14 cellular contexts compared by ENCODE assay signal in the genomic region with DNA sequence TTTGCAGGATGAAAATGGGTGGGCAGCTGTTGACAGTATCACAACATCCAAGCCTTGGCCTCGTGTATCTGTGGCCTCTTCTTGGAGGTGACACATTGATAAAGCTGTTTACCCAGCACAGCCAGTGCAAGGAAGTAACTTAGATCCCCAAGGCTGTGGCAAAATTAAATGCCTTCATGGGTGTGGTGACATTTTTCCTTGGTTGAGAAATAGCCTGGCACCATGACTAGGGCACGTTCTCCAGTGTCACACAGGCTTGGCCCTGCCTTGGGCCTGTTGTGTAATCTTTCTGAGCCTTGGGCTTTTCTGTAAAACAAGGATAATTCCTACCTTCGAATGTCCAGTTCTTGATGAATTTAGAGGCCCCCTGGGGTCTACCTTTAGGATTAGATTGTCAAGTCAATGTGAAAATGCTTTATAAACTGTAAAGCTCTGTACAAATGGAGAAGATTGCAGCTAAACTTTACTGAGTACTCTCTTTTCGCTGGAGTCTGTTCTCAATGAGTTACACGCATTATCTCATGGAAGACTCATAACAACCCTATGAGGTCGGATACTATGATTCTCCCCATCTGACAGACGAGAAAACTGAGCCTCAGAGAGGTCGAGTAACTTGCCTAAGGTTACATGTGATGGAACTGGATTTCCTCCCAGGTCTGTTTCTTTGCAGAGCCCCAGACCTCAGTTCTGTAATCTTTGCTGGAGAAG. TPM values are rescaled to one million over a fixed set of nuclear protein-coding genes. Genes with fewer than 3 reads are reported as not detected.
A peak's percentile ranks its signal among the peaks of the same experiment; 100 is the strongest.
DNase-seq lines count a peak whose midpoint lies in the region; ATAC-seq and TF ChIP-seq lines count a peak whose summit lies in the region.
"Had no signal": no experiment of that assay in that cellular context is flagged by ENCODE, and none has a peak within 500 bp of the region (broad histone marks: within the 10 kb centered on the region; RNA-seq: fewer than 3 reads in every experiment).

No MANE protein-coding gene starts in this region.

- no peak overlapping the region for H3K56ac ChIP-seq in IMR-90 (ENCODE audit: extremely low read depth, insufficient read depth, low read length)

- H3K36me3 Mint-ChIP-seq in activated naive CD4-positive, alpha-beta T cell treated with anti-CD3 and anti-CD28 coated beads for 36 hours (ENCODE audit: low read depth) = no peaks in the 10 kb centered on the region
- H3K36me3 Mint-ChIP-seq: natural killer cell had no signal

- dilution Hi-C loops in IMR-90 (cut with HindIII; ENCODE audit: low sequenced_read_pairs, unreplicated experiment) = no loop called here

- DNase-seq in IMR-90 (no peak), SIG-M5 treated with dmso at 0.1 percent for 504 hours (lab: John Stamatoyannopoulos, UW; ENCODE audit: unreplicated experiment) (peak; percentile 53), left lung (peak in 1 of 2 donors; percentile 54), upper lobe of right lung (no peak), WERI-Rb-1 (no peak), COLO668 (lab: John Stamatoyannopoulos, UW; ENCODE audit: unreplicated experiment) (no peak)
- no peak for DNase-seq in activated naive CD4-positive, alpha-beta T cell treated with anti-CD3 and anti-CD28 coated beads for 36 hours
- DNase-seq: activated CD4-positive, alpha-beta T cell treated with anti-CD3 and anti-CD28 coated beads, Interleukin-2, amount 50 U/mL, for 48 hours; natural killer cell; NCI-H1048; NCI-H510A; stimulated activated naive CD4-positive, alpha-beta T cell treated with Interleukin-2 at 50 U/mL for 16 hours; T-helper 9 cell had no signal

- no peak overlapping the region for H2AK9ac ChIP-seq in IMR-90 (replicated peaks; ENCODE audit: low read depth, low read length, poor library complexity)

- intact Hi-C loops in IMR-90 (cut with micrococcal nuclease) = no loop called here
- intact Hi-C loops in left lung (cut with DNase I) = loop anchor here in 1 of 2 donors (5.0 kb wide), 1 partner anchor 67 kb away; no protein-coding TSS in a partner anchor
- intact Hi-C loops in upper lobe of right lung (cut with DNase I) = no loop called here
- intact Hi-C loops in activated naive CD4-positive, alpha-beta T cell treated with anti-CD3 and anti-CD28 coated beads for 36 hours (cut with micrococcal nuclease) = no loop called here

- H3K9me1 ChIP-seq in IMR-90 (ENCODE audit: insufficient read depth, low read length) = peaks cover 10% of the 10 kb centered on the region

- no peak overlapping the region for H3K4me2 ChIP-seq in IMR-90 (ENCODE audit: low read depth, low read length)

- POLR2A ChIA-PET in IMR-90 (lab: Charles Lee; ENCODE audit: unreplicated experiment) = no interaction called here

- H2BK5ac ChIP-seq in IMR-90 (ENCODE audit: low read depth, low read length, poor library complexity, severe bottlenecking) = no peak overlapping the region

- H3K36me3 ChIP-seq in IMR-90 (ENCODE audit: control insufficient read depth, insufficient read depth, low read length) (no peaks in the 10 kb centered on the region), left lung (no peaks in the 10 kb centered on the region), upper lobe of right lung (no peaks in the 10 kb centered on the region), WERI-Rb-1 (no peaks in the 10 kb centered on the region)

- H2AK5ac ChIP-seq in IMR-90 (ENCODE audit: low read depth, low read length) = no peak overlapping the region; the same call in 1 of the 2 replicates

- 92% methylated on average over 4 of the region's 8 CpGs; no CpG with 5 or more reads in 1 of the 2 experiments for WGBS in IMR-90 (ENCODE audit: extremely low coverage in 2 of 2, insufficient read length in 1 of 2), 2 experiments

- H3K14ac ChIP-seq in IMR-90 (replicated peaks; ENCODE audit: low read depth, low read length) = peak overlapping the region; percentile 17; the same call in 1 of the 2 replicates

- no peak overlapping the region for H4K8ac ChIP-seq in IMR-90 (ENCODE audit: low read depth in 2 of 2, low read length in 2 of 2)

- no peak for TF ChIP-seq POLR2A in IMR-90 (IDR thresholded peaks at IDR 0.05; ENCODE audit: low read depth, low read length)

- peaks cover 4% of the 10 kb centered on the region for H3K27me3 Mint-ChIP-seq in activated naive CD4-positive, alpha-beta T cell treated with anti-CD3 and anti-CD28 coated beads for 36 hours (ENCODE audit: low read depth)

- H3K9me3 Mint-ChIP-seq in activated naive CD4-positive, alpha-beta T cell treated with anti-CD3 and anti-CD28 coated beads for 36 hours = no peaks in the 10 kb centered on the region
- H3K9me3 Mint-ChIP-seq: activated T-helper 2 cell treated with anti-CD3 and anti-CD28 coated beads, Interferon-gamma antibody, Interleukin-2, Interleukin-4, amounts not matched to agents 10 μg/mL and 5 μg/mL and 100 μg/mL, durations not matched to agents 14 hours and 24 hours and 36 hours; natural killer cell had no signal

- CTCF ChIA-PET in IMR-90 (lab: Yijun Ruan, JAX) = interaction anchor here (0.8 kb wide), 1 partner anchor 52 kb away, joined by 4 read pairs; no protein-coding TSS in a partner anchor
- CTCF ChIA-PET in activated naive CD4-positive, alpha-beta T cell treated with anti-CD3 and anti-CD28 coated beads for 36 hours (lab: Charles Lee) = no interaction called here

- no peak overlapping the region; the same call in 1 of the 2 replicates for H2BK20ac ChIP-seq in IMR-90 (ENCODE audit: low read depth, low read length)

- H3K4me3 ChIP-seq in IMR-90 (ENCODE audit: insufficient read depth, low read depth, low read length) (no peak overlapping the region), left lung (no peak overlapping the region), upper lobe of right lung (no peak overlapping the region), WERI-Rb-1 (ENCODE audit: low read depth, low read length) (no peak overlapping the region)

- H3K23ac ChIP-seq in IMR-90 (ENCODE audit: low read depth, low read length) = no peak overlapping the region

- H2BK120ac ChIP-seq in IMR-90 (ENCODE audit: low read depth, low read length) = no peak overlapping the region; the same call in 1 of the 2 replicates

- BruUV-seq in IMR-90 (replicated peaks; lab: Mats Ljungman, UMichigan) = no TSS peak

- H3K4me3 Mint-ChIP-seq in activated naive CD4-positive, alpha-beta T cell treated with anti-CD3 and anti-CD28 coated beads for 36 hours = no peak overlapping the region
- H3K4me3 Mint-ChIP-seq: natural killer cell had no signal

- no peak overlapping the region for H3K27ac Mint-ChIP-seq in activated naive CD4-positive, alpha-beta T cell treated with anti-CD3 and anti-CD28 coated beads for 36 hours
- H3K27ac Mint-ChIP-seq: activated T-helper 2 cell treated with anti-CD3 and anti-CD28 coated beads, Interferon-gamma antibody, Interleukin-2, Interleukin-4, amounts not matched to agents 10 μg/mL and 5 μg/mL and 100 μg/mL, durations not matched to agents 14 hours and 24 hours and 36 hours; natural killer cell had no signal

- no peaks in the 10 kb centered on the region for H3K79me1 ChIP-seq in IMR-90 (ENCODE audit: low read depth in 1 of 2, low read length in 2 of 2)

- H3K4me1 Mint-ChIP-seq in activated naive CD4-positive, alpha-beta T cell treated with anti-CD3 and anti-CD28 coated beads for 36 hours (ENCODE audit: low read depth) = no peaks in the 10 kb centered on the region
- H3K4me1 Mint-ChIP-seq: natural killer cell had no signal

- H3K27ac ChIP-seq in IMR-90 (ENCODE audit: insufficient read depth, low read length) (no peak overlapping the region), left lung (no peak overlapping the region), upper lobe of right lung (no peak overlapping the region), WERI-Rb-1 (no peak overlapping the region)

- H2AFZ ChIP-seq in IMR-90 (replicated peaks; ENCODE audit: low read length, poor library complexity) = peak overlapping the region; percentile 40

- TF ChIP-seq CTCF in IMR-90 (conservative IDR thresholded peaks at IDR 0.05; ENCODE audit: low read depth, low read length) = no peak
- TF ChIP-seq CTCF in left lung (IDR thresholded peaks at IDR 0.05) = no peak
- TF ChIP-seq CTCF in upper lobe of right lung (IDR thresholded peaks at IDR 0.05) = no peak
- TF ChIP-seq CTCF in WERI-Rb-1 (IDR thresholded peaks at IDR 0.05; ENCODE audit: low read depth, low read length) = no peak

- H3K9me3 ChIP-seq in IMR-90 (ENCODE audit: control insufficient read depth, insufficient read depth, low read length) = no peaks in the 10 kb centered on the region
- no peaks in the 10 kb centered on the region for H3K9me3 ChIP-seq in left lung
- H3K9me3 ChIP-seq in upper lobe of right lung = no peaks in the 10 kb centered on the region
- no peaks in the 10 kb centered on the region for H3K9me3 ChIP-seq in WERI-Rb-1 (ENCODE audit: severe bottlenecking)

- H4K5ac ChIP-seq in IMR-90 (ENCODE audit: low read depth, low read length) = no peak overlapping the region

- H4K91ac ChIP-seq in IMR-90 (ENCODE audit: insufficient read depth, low read depth, low read length) = no peak overlapping the region

- no peak for TF ChIP-seq RAD21 in IMR-90 (IDR thresholded peaks at IDR 0.05; ENCODE audit: low read length)

- no peaks in the 10 kb centered on the region for H3K27me3 ChIP-seq in IMR-90 (ENCODE audit: control insufficient read depth, insufficient read depth, low read length)
- H3K27me3 ChIP-seq in left lung = no peaks in the 10 kb centered on the region
- H3K27me3 ChIP-seq in upper lobe of right lung = no peaks in the 10 kb centered on the region
- H3K27me3 ChIP-seq in WERI-Rb-1 (ENCODE audit: insufficient read depth, low read depth, severe bottlenecking) = no peaks in the 10 kb centered on the region

- no peak overlapping the region for H3K9ac ChIP-seq in IMR-90 (ENCODE audit: low read depth, low read length)

- in situ Hi-C loops in IMR-90 (cut with MboI; ENCODE audit: low sequenced_read_pairs) = no loop called here

- H3K4ac ChIP-seq in IMR-90 (ENCODE audit: low read depth, low read length) = no peak overlapping the region

- H4K20me1 ChIP-seq in IMR-90 (ENCODE audit: insufficient read depth, low read length) = no peaks in the 10 kb centered on the region

- ATAC-seq in IMR-90 (ENCODE audit: low read depth) (no peak), left lung (peak; percentile 83), upper lobe of right lung (peak; percentile 85)
- ATAC-seq: natural killer cell had no signal

- peak overlapping the region; percentile 41; the same call in 1 of the 3 replicates for H2BK15ac ChIP-seq in IMR-90 (ENCODE audit: low read depth, low read length)

- H3K4me1 ChIP-seq in IMR-90 (ENCODE audit: control insufficient read depth, insufficient read depth, low read length) (peaks cover 7% of the 10 kb centered on the region), left lung (peaks cover 8 to 35% of the 10 kb centered on the region in 2 donors), upper lobe of right lung (peaks cover 13% of the 10 kb centered on the region)

- no peak overlapping the region for H3K18ac ChIP-seq in IMR-90 (ENCODE audit: low read depth, low read length)

TF ChIP-seq in IMR-90, 13 proteins besides CTCF, POLR2A, EP300 and RAD21 (continues in another document):
- TF ChIP-seq RFX5 (IDR thresholded peaks at IDR 0.05; ENCODE audit: low read depth, low read length) = no peak

RNA-seq across cellular contexts. Expression of gene LOXL4, which starts 46.7 kb away (rescaled TPM):
- total RNA-seq in IMR-90 (2012; rRNA removed) = 17.5 and 20.8 TPM in 2 replicates
- 24.9 and 26.7 TPM in 2 replicates for polyA plus RNA-seq in IMR-90 (2012; rRNA removed)
- 26.8 and 38.4 TPM in 2 replicates for polyA plus RNA-seq in IMR-90 (2012; cell fraction: cytosol; rRNA removed)
- polyA plus RNA-seq in IMR-90 (2012; cell fraction: nucleus; rRNA removed; ENCODE audit: low replicate concordance) = 30.8 and 37.2 TPM in 2 replicates
- total RNA-seq in left lung = 1 to 10 TPM; 2.5 to 5.4 TPM
- 6.2 TPM for total RNA-seq in upper lobe of right lung
- not detected for total RNA-seq in activated naive CD4-positive, alpha-beta T cell treated with anti-CD3 and anti-CD28 coated beads for 36 hours
- total RNA-seq: activated T-helper 2 cell treated with anti-CD3 and anti-CD28 coated beads, Interferon-gamma antibody, Interleukin-2, Interleukin-4, amounts not matched to agents 10 μg/mL and 5 μg/mL and 100 μg/mL, durations not matched to agents 14 hours and 24 hours and 36 hours had no signal
